Comparison of ENCODE assay signal across 16 cellular contexts in genomic region chr4:8762356-8762755, GRCh38.
DNase-seq lines count a peak whose midpoint lies in the region; ATAC-seq and TF ChIP-seq lines count a peak whose summit lies in the region.
"Had no signal": no experiment of that assay in that cellular context is flagged by ENCODE, and none has a peak within 500 bp of the region (broad histone marks: within the 10 kb centered on the region; RNA-seq: fewer than 3 reads in every experiment).

No MANE protein-coding gene starts in this region.

- no peaks in the 10 kb centered on the region for H3K4me1 ChIP-seq in right atrium auricular region
- H3K4me1 ChIP-seq in lower lobe of right lung: no peaks in the 10 kb centered on the region
- H3K4me1 ChIP-seq in tibial artery: no peaks in the 10 kb centered on the region

- H3K27me3 ChIP-seq in right atrium auricular region (no peaks in the 10 kb centered on the region), lower lobe of right lung (ENCODE audit: low read depth) (peaks cover 5% of the 10 kb centered on the region), tibial artery (peaks cover 0 to 46% of the 10 kb centered on the region in 2 donors)

- no peak overlapping the region for H3K27ac ChIP-seq in right atrium auricular region
- no peak overlapping the region for H3K27ac ChIP-seq in coronary artery
- H3K27ac ChIP-seq in lower lobe of right lung: no peak overlapping the region
- no peak overlapping the region for H3K27ac ChIP-seq in tibial artery
- H3K27ac ChIP-seq: RWPE1 had no signal

- DNase-seq in Right ventricle myocardium superior (peak; percentile 30), right atrium auricular region (ENCODE audit: low spot score) (no peak), coronary artery (ENCODE audit: low spot score) (peak; percentile 47), lower lobe of right lung (peak; percentile 28), tibial artery (peak; percentile 13 to 31), NOMO-1 treated with dmso at 0.1 percent for 144 hours (lab: John Stamatoyannopoulos, UW; ENCODE audit: unreplicated experiment) (no peak), SHP77 treated with DMSO at 0.1 percent for 48 hours (lab: John Stamatoyannopoulos, UW) (no peak)
- no peak for DNase-seq in stimulated activated CD4-positive, alpha-beta T cell treated with anti-CD3 and anti-CD28 coated beads, Interleukin-15, amount 100 ng/mL, for 24 hours
- DNase-seq: GOT3; KG1; NCI-H1436; NCI-H2029; NCI-H2171 treated with DMSO at 0.1 percent for 48 hours; NCI-H446 treated with DMSO at 0.1 percent for 48 hours; NK-92 treated with Interleukin-12 subunit alpha and Interleukin-12 subunit beta, amount 100 ng/mL, for 24 hours had no signal

- H3K4me3 ChIP-seq in right atrium auricular region (no peak overlapping the region), coronary artery (no peak overlapping the region), lower lobe of right lung (no peak overlapping the region), tibial artery (no peak overlapping the region)

- ATAC-seq in Right ventricle myocardium superior (ENCODE audit: poor library complexity) (no peak), lower lobe of right lung (no peak)

- TF ChIP-seq CTCF in right atrium auricular region (IDR thresholded peaks at IDR 0.05): no peak
- no peak for TF ChIP-seq CTCF in coronary artery (IDR thresholded peaks at IDR 0.05)
- no peak for TF ChIP-seq CTCF in lower lobe of right lung (IDR thresholded peaks at IDR 0.05)
- no peak for TF ChIP-seq CTCF in tibial artery (IDR thresholded peaks at IDR 0.05)

- H3K9me3 ChIP-seq in right atrium auricular region: no peaks in the 10 kb centered on the region
- no peaks in the 10 kb centered on the region for H3K9me3 ChIP-seq in lower lobe of right lung
- no peaks in the 10 kb centered on the region for H3K9me3 ChIP-seq in tibial artery

- H3K36me3 ChIP-seq in right atrium auricular region (no peaks in the 10 kb centered on the region), lower lobe of right lung (no peaks in the 10 kb centered on the region), tibial artery (no peaks in the 10 kb centered on the region)

- intact Hi-C loops in Right ventricle myocardium superior (cut with DNase I) (no loop called here), lower lobe of right lung (cut with DNase I) (no loop called here), tibial artery (cut with DNase I; ENCODE audit: low total_unique reads) (no loop called here)

Comparison
In these comparisons a context has a peak if more than half of its experiments do, and no peak if none do; other contexts are left out.
1. DNase-seq: peak in Right ventricle myocardium superior (single experiment), coronary artery (single experiment), lower lobe of right lung (single experiment) and tibial artery (2 of 2); none in right atrium auricular region (single experiment), NOMO-1 treated with dmso at 0.1 percent for 144 hours (single experiment), SHP77 treated with DMSO at 0.1 percent for 48 hours (single experiment) and stimulated activated CD4-positive, alpha-beta T cell treated with anti-CD3 and anti-CD28 coated beads, Interleukin-15, amount 100 ng/mL, for 24 hours (single experiment).